31 cellular contexts compared by ENCODE assay signal in genomic region chr20:17520583-17520982, GRCh38. TPM values are rescaled to one million over a fixed set of nuclear protein-coding genes. Genes with fewer than 3 reads are reported as not detected.
DNase-seq lines count a peak whose midpoint lies in the region; ATAC-seq and TF ChIP-seq lines count a peak whose summit lies in the region.
"Had no signal": no experiment of that assay in that cellular context is flagged by ENCODE, and none has a peak within 500 bp of the region (broad histone marks: within the 10 kb centered on the region; RNA-seq: fewer than 3 reads in every experiment).

No MANE protein-coding gene starts in this region.

- H3K9ac ChIP-seq in SK-N-MC (ENCODE audit: insufficient read length) = peak overlapping the region; percentile 38

- POLR2A ChIA-PET in A673 (lab: Charles Lee; ENCODE audit: low non-redundant PET) = no interaction called here

- H3K4me3 Mint-ChIP-seq in activated T-helper 2 cell treated with anti-CD3 and anti-CD28 coated beads, Interferon-gamma antibody, Interleukin-2, Interleukin-4, amounts not matched to agents 10 μg/mL and 5 μg/mL and 100 μg/mL, durations not matched to agents 14 hours and 24 hours and 36 hours (ENCODE audit: low read depth) = no peak overlapping the region
- H3K4me3 Mint-ChIP-seq: activated CD8-positive, alpha-beta T cell treated with anti-CD3 and anti-CD28 coated beads for 36 hours; activated naive CD8-positive, alpha-beta T cell; B cell; natural killer cell treated with Interleukin-12 subunit alpha and Interleukin-12 subunit beta and Interleukin-15 and Interleukin-18, amount 100 ng/mL, for 72 hours; stimulated activated memory B cell treated with anti-CD40 and anti-IgM and Interleukin-4, amounts not matched to agents 10 μg/mL and 1 μg/mL and 100 μg/mL, for 72 hours; type B pancreatic cell had no signal

- H3K27ac Mint-ChIP-seq in activated T-helper 2 cell treated with anti-CD3 and anti-CD28 coated beads, Interferon-gamma antibody, Interleukin-2, Interleukin-4, amounts not matched to agents 10 μg/mL and 5 μg/mL and 100 μg/mL, durations not matched to agents 14 hours and 24 hours and 36 hours = no peak overlapping the region
- H3K27ac Mint-ChIP-seq: activated CD8-positive, alpha-beta T cell treated with anti-CD3 and anti-CD28 coated beads for 36 hours; activated naive CD8-positive, alpha-beta T cell; B cell; stimulated activated memory B cell treated with anti-CD40 and anti-IgM and Interleukin-4, amounts not matched to agents 10 μg/mL and 1 μg/mL and 100 μg/mL, for 72 hours; type B pancreatic cell had no signal

- DNase-seq in A673 (ENCODE audit: low spot score) = peak; percentile 94
- peak; percentile 17 for DNase-seq in ELR (ENCODE audit: low read depth)
- DNase-seq in SK-N-MC (ENCODE audit: low read depth, low spot score) = peak; percentile 96
- DNase-seq in left lobe of liver (ENCODE audit: low spot score) = no peak
- no peak for DNase-seq in activated T-helper 2 cell treated with anti-CD3 and anti-CD28 coated beads, Interferon-gamma antibody, Interleukin-2, Interleukin-4, amounts not matched to agents 10 μg/mL and 5 μg/mL and 100 μg/mL, durations not matched to agents 14 hours and 24 hours and 36 hours (ENCODE audit: low spot score)
- DNase-seq in stimulated activated CD4-positive, alpha-beta T cell treated with anti-CD3 and anti-CD28 coated beads, Interleukin-1b, Interleukin-23, amount 100 ng/mL, for 48 hours = no peak
- no peak for DNase-seq in brain microvascular endothelial cell
- DNase-seq: activated CD4-positive, alpha-beta T cell treated with anti-CD3 and anti-CD28 coated beads for 1 hour; activated CD8-positive, alpha-beta T cell treated with anti-CD3 and anti-CD28 coated beads for 36 hours; activated effector memory CD4-positive, alpha-beta T cell treated with Interleukin-2 at 50 U/mL for 16 hours; aorta; gastrocnemius medialis; left lung; NCI-H1105 treated with DMSO at 0.1 percent for 48 hours; NCI-H2029; NCI-H2227 treated with DMSO at 0.1 percent for 48 hours; ovary; stimulated activated CD4-positive, alpha-beta T cell treated with anti-CD3 and anti-CD28 coated beads, Interleukin-12 subunit alpha, Interleukin-12 subunit beta, amount 100 ng/mL, for 4 hours; stimulated activated CD4-positive, alpha-beta T cell treated with anti-CD3 and anti-CD28 coated beads, Interleukin-4, amount 100 ng/mL, for 4 hours; substantia nigra had no signal

- H3K9me3 ChIP-seq in A673 (ENCODE audit: low read depth, low read length, poor library complexity, severe bottlenecking) (no peaks in the 10 kb centered on the region), SK-N-MC (ENCODE audit: low read depth, low read length) (no peaks in the 10 kb centered on the region)
- H3K9me3 ChIP-seq: esophagus muscularis mucosa, gastrocnemius medialis, left lung, ovary, SJCRH30 had no signal

- no peak for TF ChIP-seq CTCF in A673 (conservative IDR thresholded peaks at IDR 0.05; ENCODE audit: low read depth, low read length)
- no peak for TF ChIP-seq CTCF in brain microvascular endothelial cell (IDR thresholded peaks at IDR 0.05; ENCODE audit: low read depth, low read length, missing control alignments)

- H3K9me3 Mint-ChIP-seq in activated T-helper 2 cell treated with anti-CD3 and anti-CD28 coated beads, Interferon-gamma antibody, Interleukin-2, Interleukin-4, amounts not matched to agents 10 μg/mL and 5 μg/mL and 100 μg/mL, durations not matched to agents 14 hours and 24 hours and 36 hours = no peaks in the 10 kb centered on the region
- H3K9me3 Mint-ChIP-seq: activated CD8-positive, alpha-beta T cell treated with anti-CD3 and anti-CD28 coated beads for 36 hours; natural killer cell treated with Interleukin-12 subunit alpha and Interleukin-12 subunit beta and Interleukin-15 and Interleukin-18, amount 100 ng/mL, for 72 hours; stimulated activated memory B cell treated with anti-CD40 and anti-IgM and Interleukin-4, amounts not matched to agents 10 μg/mL and 1 μg/mL and 100 μg/mL, for 72 hours; type B pancreatic cell had no signal

- H3K36me3 Mint-ChIP-seq in activated T-helper 2 cell treated with anti-CD3 and anti-CD28 coated beads, Interferon-gamma antibody, Interleukin-2, Interleukin-4, amounts not matched to agents 10 μg/mL and 5 μg/mL and 100 μg/mL, durations not matched to agents 14 hours and 24 hours and 36 hours (ENCODE audit: low read depth) = no peaks in the 10 kb centered on the region
- H3K36me3 Mint-ChIP-seq: activated naive CD8-positive, alpha-beta T cell; natural killer cell treated with Interleukin-12 subunit alpha and Interleukin-12 subunit beta and Interleukin-15 and Interleukin-18, amount 100 ng/mL, for 72 hours; stimulated activated memory B cell treated with anti-CD40 and anti-IgM and Interleukin-4, amounts not matched to agents 10 μg/mL and 1 μg/mL and 100 μg/mL, for 72 hours; type B pancreatic cell had no signal

- CTCF ChIA-PET in A673 (lab: Charles Lee) = interaction anchor here (0.6 kb wide), 1 partner anchor 15 kb away, joined by 3 read pairs; no protein-coding TSS in a partner anchor

- H3K4me1 Mint-ChIP-seq in activated T-helper 2 cell treated with anti-CD3 and anti-CD28 coated beads, Interferon-gamma antibody, Interleukin-2, Interleukin-4, amounts not matched to agents 10 μg/mL and 5 μg/mL and 100 μg/mL, durations not matched to agents 14 hours and 24 hours and 36 hours (ENCODE audit: low read depth) = peaks cover 10% of the 10 kb centered on the region
- H3K4me1 Mint-ChIP-seq: B cell; stimulated activated memory B cell treated with anti-CD40 and anti-IgM and Interleukin-4, amounts not matched to agents 10 μg/mL and 1 μg/mL and 100 μg/mL, for 72 hours had no signal

- intact Hi-C loops in A673 (cut with micrococcal nuclease; ENCODE audit: unreplicated experiment) = no loop called here
- intact Hi-C loops in activated T-helper 2 cell treated with anti-CD3 and anti-CD28 coated beads, Interferon-gamma antibody, Interleukin-2, Interleukin-4, amounts not matched to agents 10 μg/mL and 5 μg/mL and 100 μg/mL, durations not matched to agents 14 hours and 24 hours and 36 hours (cut with micrococcal nuclease) = no loop called here

- peak; percentile 22 for ATAC-seq in left lobe of liver
- ATAC-seq in HG03280 (IDR thresholded peaks at IDR 0.05; ENCODE audit: unreplicated experiment) = no peak
- ATAC-seq: activated CD8-positive, alpha-beta T cell treated with anti-CD3 and anti-CD28 coated beads for 36 hours; gastrocnemius medialis; left lung; natural killer cell treated with Interleukin-12 subunit alpha and Interleukin-12 subunit beta and Interleukin-15 and Interleukin-18, amount 100 ng/mL, for 72 hours; Panc1; stimulated activated memory B cell treated with anti-CD40 and anti-IgM and Interleukin-4, amounts not matched to agents 10 μg/mL and 1 μg/mL and 100 μg/mL, for 72 hours had no signal

- peaks cover 31% of the 10 kb centered on the region for H3K4me1 ChIP-seq in A673 (ENCODE audit: insufficient read depth, low read length, poor library complexity, severe bottlenecking)
- H3K4me1 ChIP-seq: esophagus muscularis mucosa, left lung had no signal

- BruUV-seq in A673 (replicated peaks; lab: Mats Ljungman, UMichigan) = no TSS peak

- H3K27ac ChIP-seq in A673 (ENCODE audit: low read depth, low read length, poor library complexity, severe bottlenecking) (peak overlapping the region; percentile 82), SK-N-MC (peak overlapping the region; percentile 97), brain microvascular endothelial cell (no peak overlapping the region)
- H3K27ac ChIP-seq: coronary artery, esophagus muscularis mucosa, gastrocnemius medialis, hepatocyte, ovary, SJCRH30 had no signal

- in situ Hi-C loops in brain microvascular endothelial cell (cut with HindIII; ENCODE audit: low pct_ligation_motif_present, low sequenced_read_pairs) = no loop called here

- no peaks in the 10 kb centered on the region for H3K36me3 ChIP-seq in A673 (ENCODE audit: insufficient read depth, low read length, poor library complexity, severe bottlenecking)
- no peaks in the 10 kb centered on the region for H3K36me3 ChIP-seq in SK-N-MC (ENCODE audit: insufficient read depth, low read length)
- H3K36me3 ChIP-seq in brain microvascular endothelial cell (replicated peaks) = no peaks in the 10 kb centered on the region
- H3K36me3 ChIP-seq: esophagus muscularis mucosa, gastrocnemius medialis, left lung, ovary, SJCRH30 had no signal

- H3K27me3 Mint-ChIP-seq in activated T-helper 2 cell treated with anti-CD3 and anti-CD28 coated beads, Interferon-gamma antibody, Interleukin-2, Interleukin-4, amounts not matched to agents 10 μg/mL and 5 μg/mL and 100 μg/mL, durations not matched to agents 14 hours and 24 hours and 36 hours (ENCODE audit: low read depth) = peaks cover 7% of the 10 kb centered on the region
- H3K27me3 Mint-ChIP-seq: stimulated activated memory B cell treated with anti-CD40 and anti-IgM and Interleukin-4, amounts not matched to agents 10 μg/mL and 1 μg/mL and 100 μg/mL, for 72 hours had no signal

- H3K4me3 ChIP-seq in A673 (ENCODE audit: low read depth, low read length, poor library complexity, severe bottlenecking) (no peak overlapping the region), SK-N-MC (peak overlapping the region; percentile 61), brain microvascular endothelial cell (ENCODE audit: low read depth, low read length) (no peak overlapping the region)
- H3K4me3 ChIP-seq: coronary artery, esophagus muscularis mucosa, gastrocnemius medialis, hepatocyte, left lung, ovary, SJCRH30 had no signal

- H3K27me3 ChIP-seq in A673 (replicated peaks; ENCODE audit: insufficient read depth, low read depth, low read length, poor library complexity) (no peaks in the 10 kb centered on the region), brain microvascular endothelial cell (replicated peaks) (no peaks in the 10 kb centered on the region)
- H3K27me3 ChIP-seq: esophagus muscularis mucosa, gastrocnemius medialis, hepatocyte, left lung, ovary, SJCRH30 had no signal

RNA-seq across cellular contexts. Expression of gene BFSP1, which starts 10.6 kb away (rescaled TPM):
- 6.1 and 7.4 TPM in 2 replicates for total RNA-seq in A673 (2021)
- total RNA-seq in left lobe of liver = 0.10 TPM
- 0.51 and 0.82 TPM in 2 replicates for total RNA-seq in activated T-helper 2 cell treated with anti-CD3 and anti-CD28 coated beads, Interferon-gamma antibody, Interleukin-2, Interleukin-4, amounts not matched to agents 10 μg/mL and 5 μg/mL and 100 μg/mL, durations not matched to agents 14 hours and 24 hours and 36 hours
- total RNA-seq: B cell, SJCRH30 had no signal

RNA-seq across cellular contexts. Expression of gene DSTN, which starts 49.3 kb away (rescaled TPM):
- 148 and 159 TPM in 2 replicates for total RNA-seq in A673 (2021)
- 96.2 TPM for total RNA-seq in left lobe of liver
- 61.2 and 64.3 TPM in 2 replicates for total RNA-seq in activated T-helper 2 cell treated with anti-CD3 and anti-CD28 coated beads, Interferon-gamma antibody, Interleukin-2, Interleukin-4, amounts not matched to agents 10 μg/mL and 5 μg/mL and 100 μg/mL, durations not matched to agents 14 hours and 24 hours and 36 hours

Comparison
In these comparisons a context has a peak if more than half of its experiments do, and no peak if none do; other contexts are left out.
1. DNase-seq: peak in A673 (single experiment), ELR (single experiment) and SK-N-MC (single experiment); none in left lobe of liver (single experiment), activated T-helper 2 cell treated with anti-CD3 and anti-CD28 coated beads, Interferon-gamma antibody, Interleukin-2, Interleukin-4, amounts not matched to agents 10 μg/mL and 5 μg/mL and 100 μg/mL, durations not matched to agents 14 hours and 24 hours and 36 hours (single experiment), stimulated activated CD4-positive, alpha-beta T cell treated with anti-CD3 and anti-CD28 coated beads, Interleukin-1b, Interleukin-23, amount 100 ng/mL, for 48 hours (single experiment) and brain microvascular endothelial cell (single experiment).